13 cellular contexts compared by ENCODE assay signal in the genomic region with DNA sequence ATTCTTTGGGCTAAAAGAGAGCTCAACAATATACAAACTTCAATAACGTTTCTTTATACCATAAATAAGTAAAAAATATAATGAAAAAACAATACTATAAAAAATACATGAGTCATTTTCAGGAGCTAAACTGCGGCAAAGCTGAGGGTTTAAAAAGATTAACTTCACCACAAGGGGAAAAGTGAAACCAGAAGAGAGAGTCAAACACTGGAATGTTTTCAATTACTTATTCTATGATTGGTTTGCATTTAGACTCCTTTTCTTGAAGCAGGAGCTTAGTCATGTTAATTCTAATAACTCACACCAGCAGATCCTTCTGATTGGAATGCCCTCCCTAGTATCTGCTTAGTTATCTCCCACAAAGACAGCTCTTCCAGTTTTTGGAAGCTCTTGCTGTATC.
DNase-seq lines count a peak whose midpoint lies in the region; ATAC-seq and TF ChIP-seq lines count a peak whose summit lies in the region.
"Had no signal": no experiment of that assay in that cellular context is flagged by ENCODE, and none has a peak within 500 bp of the region (broad histone marks: within the 10 kb centered on the region; RNA-seq: fewer than 3 reads in every experiment).

No MANE protein-coding gene starts in this region.

- H3K4me3 Mint-ChIP-seq in activated CD8-positive, alpha-beta T cell treated with anti-CD3 and anti-CD28 coated beads, Interleukin-2, amount 10 ng/mL, durations not matched to agents 7 days and 5 days, result no peak overlapping the region
- no peak overlapping the region for H3K4me3 Mint-ChIP-seq in activated CD8-positive, alpha-beta T cell treated with anti-CD3 and anti-CD28 coated beads for 36 hours
- H3K4me3 Mint-ChIP-seq: activated CD4-positive, alpha-beta memory T cell treated with anti-CD3 and anti-CD28 coated beads for 36 hours had no signal

- H3K9ac ChIP-seq in HCT116 (ENCODE audit: low read length), result peak overlapping the region; percentile 45

- peaks cover 4% of the 10 kb centered on the region for H3K4me1 Mint-ChIP-seq in activated CD8-positive, alpha-beta T cell treated with anti-CD3 and anti-CD28 coated beads, Interleukin-2, amount 10 ng/mL, durations not matched to agents 7 days and 5 days (ENCODE audit: low read depth)
- H3K4me1 Mint-ChIP-seq in activated CD8-positive, alpha-beta T cell treated with anti-CD3 and anti-CD28 coated beads for 36 hours (ENCODE audit: low read depth), result peaks cover 4% of the 10 kb centered on the region

- POLR2A ChIA-PET in HCT116 (lab: Charles Lee), result interaction anchor here (0.8 to 1.6 kb wide), 4 partner anchors 9 to 16 kb away, joined by 3 to 5 read pairs (median 4); no protein-coding TSS in a partner anchor
- POLR2A ChIA-PET in activated CD8-positive, alpha-beta T cell treated with anti-CD3 and anti-CD28 coated beads, Interleukin-2, amount 10 ng/mL, durations not matched to agents 7 days and 5 days (lab: Charles Lee), result no interaction called here
- POLR2A ChIA-PET in activated CD8-positive, alpha-beta T cell treated with anti-CD3 and anti-CD28 coated beads for 36 hours (lab: Charles Lee), result no interaction called here

- H3K4me1 ChIP-seq in HCT116 (ENCODE audit: control insufficient read depth in 1 of 2, insufficient read depth in 2 of 2, low read length in 2 of 2) (peaks cover 30 to 77% of the 10 kb centered on the region in 2 experiments), foreskin keratinocyte (no peaks in the 10 kb centered on the region)
- H3K4me1 ChIP-seq: BE2C had no signal

- no peaks in the 10 kb centered on the region for H3K36me3 Mint-ChIP-seq in activated CD8-positive, alpha-beta T cell treated with anti-CD3 and anti-CD28 coated beads, Interleukin-2, amount 10 ng/mL, durations not matched to agents 7 days and 5 days (ENCODE audit: low read depth)
- H3K36me3 Mint-ChIP-seq in activated CD8-positive, alpha-beta T cell treated with anti-CD3 and anti-CD28 coated beads for 36 hours (ENCODE audit: low read depth), result no peaks in the 10 kb centered on the region
- H3K36me3 Mint-ChIP-seq: activated CD4-positive, alpha-beta memory T cell treated with anti-CD3 and anti-CD28 coated beads for 36 hours had no signal

- no peaks in the 10 kb centered on the region for H3K9me3 ChIP-seq in HCT116 (ENCODE audit: control insufficient read depth in 1 of 2, insufficient read depth in 1 of 2, low read depth in 1 of 2, low read length in 2 of 2)
- H3K9me3 ChIP-seq: BE2C had no signal

- H3K27me3 Mint-ChIP-seq in activated CD8-positive, alpha-beta T cell treated with anti-CD3 and anti-CD28 coated beads, Interleukin-2, amount 10 ng/mL, durations not matched to agents 7 days and 5 days (ENCODE audit: low read depth), result peaks cover 7% of the 10 kb centered on the region
- peaks cover 3% of the 10 kb centered on the region for H3K27me3 Mint-ChIP-seq in activated CD8-positive, alpha-beta T cell treated with anti-CD3 and anti-CD28 coated beads for 36 hours

- no peak overlapping the region for H3K27ac Mint-ChIP-seq in activated CD8-positive, alpha-beta T cell treated with anti-CD3 and anti-CD28 coated beads, Interleukin-2, amount 10 ng/mL, durations not matched to agents 7 days and 5 days
- no peak overlapping the region for H3K27ac Mint-ChIP-seq in activated CD8-positive, alpha-beta T cell treated with anti-CD3 and anti-CD28 coated beads for 36 hours
- H3K27ac Mint-ChIP-seq: activated CD4-positive, alpha-beta memory T cell treated with anti-CD3 and anti-CD28 coated beads for 36 hours had no signal

- TF ChIP-seq POLR2A in HCT116 (IDR thresholded peaks at IDR 0.05; ENCODE audit: borderline replicate concordance, extremely low read depth, insufficient read depth, insufficient read length), result no peak

- H3K9me2 ChIP-seq in HCT116 (ENCODE audit: insufficient read depth), result no peaks in the 10 kb centered on the region

- BruUV-seq in HCT116 (replicated peaks; lab: Mats Ljungman, UMichigan), result no TSS peak

- intact Hi-C loops in HCT116 (cut with micrococcal nuclease), result loop anchor here (5.0 kb wide), 1 partner anchor 105 kb away; no protein-coding TSS in a partner anchor
- intact Hi-C loops in activated CD8-positive, alpha-beta T cell treated with anti-CD3 and anti-CD28 coated beads for 36 hours (cut with micrococcal nuclease), result no loop called here

- no peaks in the 10 kb centered on the region for H4K20me1 ChIP-seq in HCT116 (ENCODE audit: insufficient read depth)

- peak overlapping the region; percentile 90 for H3K27ac ChIP-seq in HCT116 (ENCODE audit: low read depth, low read length)
- H3K27ac ChIP-seq in foreskin keratinocyte, result no peak overlapping the region

- TF ChIP-seq CTCF in HCT116 (IDR thresholded peaks at IDR 0.05 in 2 of 3, conservative IDR thresholded peaks at IDR 0.05 in 1 of 3; ENCODE audit: borderline replicate concordance in 1 of 3, insufficient read depth in 1 of 3, low read depth in 2 of 3, low read length in 2 of 3) (0 out of 6 replicates have a peak, but pooled peaks of 1 of the 3 experiments have one; percentile 14), foreskin keratinocyte (conservative IDR thresholded peaks at IDR 0.05) (peak; percentile 33)
- no peak for TF ChIP-seq CTCF in activated CD8-positive, alpha-beta T cell treated with anti-CD3 and anti-CD28 coated beads for 36 hours (IDR thresholded peaks at IDR 0.05)

- no peak overlapping the region for H2AFZ ChIP-seq in HCT116 (ENCODE audit: low read depth, low read length, poor library complexity, severe bottlenecking)

- peaks cover 5% of the 10 kb centered on the region for H3K9me3 Mint-ChIP-seq in activated CD8-positive, alpha-beta T cell treated with anti-CD3 and anti-CD28 coated beads, Interleukin-2, amount 10 ng/mL, durations not matched to agents 7 days and 5 days (ENCODE audit: insufficient read depth)
- H3K9me3 Mint-ChIP-seq in activated CD8-positive, alpha-beta T cell treated with anti-CD3 and anti-CD28 coated beads for 36 hours, result no peaks in the 10 kb centered on the region
- H3K9me3 Mint-ChIP-seq: activated CD4-positive, alpha-beta memory T cell treated with anti-CD3 and anti-CD28 coated beads for 36 hours had no signal

- peak overlapping the region; percentile 62 for H3K4me2 ChIP-seq in HCT116 (ENCODE audit: low read length)

- CTCF ChIA-PET in HCT116 (lab: Charles Lee), result interaction anchor here (1.1 to 1.5 kb wide), 2 partner anchors 12 to 134 kb away, joined by 3 read pairs; no protein-coding TSS in a partner anchor
- CTCF ChIA-PET in activated CD8-positive, alpha-beta T cell treated with anti-CD3 and anti-CD28 coated beads, Interleukin-2, amount 10 ng/mL, durations not matched to agents 7 days and 5 days (lab: Charles Lee), result interaction anchor here (1.9 kb wide), 1 partner anchor 9 kb away, joined by 5 read pairs; no protein-coding TSS in a partner anchor
- CTCF ChIA-PET in activated CD8-positive, alpha-beta T cell treated with anti-CD3 and anti-CD28 coated beads for 36 hours (lab: Charles Lee), result interaction anchor here (1.0 kb wide), 1 partner anchor 34 kb away, joined by 3 read pairs; no protein-coding TSS in a partner anchor

- DNase-seq in A172 (ENCODE audit: low spot score) (peak; percentile 78), HCT116 (ENCODE audit: low read depth, low spot score) (no peak), amniotic epithelial cell (ENCODE audit: low read depth) (peak; percentile 92), foreskin keratinocyte (peak; percentile 48 to 65), NAMALWA (ENCODE audit: low spot score) (no peak), GF-D8 (lab: John Stamatoyannopoulos, UW) (no peak)
- DNase-seq in activated CD8-positive, alpha-beta T cell treated with anti-CD3 and anti-CD28 coated beads, Interleukin-2, amount 10 ng/mL, durations not matched to agents 7 days and 5 days, result no peak
- DNase-seq in activated CD8-positive, alpha-beta T cell treated with anti-CD3 and anti-CD28 coated beads for 36 hours, result no peak
- DNase-seq: activated CD4-positive, alpha-beta memory T cell treated with anti-CD3 and anti-CD28 coated beads for 36 hours; BE2C; midbrain; NCI-H2107; Right ventricle myocardium superior had no signal

- peak overlapping the region in 1 of 2 experiments; percentile 3; a peak in 1 of 4 replicates for H3K4me3 ChIP-seq in HCT116 (replicated peaks in 1 of 2; ENCODE audit: low read depth in 1 of 2, low read length in 2 of 2)

- peaks cover 0 to 16% of the 10 kb centered on the region in 2 experiments; a peak in 1 of 4 replicates for H3K36me3 ChIP-seq in HCT116 (ENCODE audit: control insufficient read depth in 1 of 2, insufficient read depth in 2 of 2, low read length in 2 of 2)
- H3K36me3 ChIP-seq: BE2C had no signal

- H3K79me2 ChIP-seq in HCT116 (ENCODE audit: insufficient read depth, low read length), result peaks cover 56% of the 10 kb centered on the region

- ATAC-seq in HCT116 (peak; percentile 60), foreskin keratinocyte (peak; percentile 87)
- ATAC-seq in activated CD8-positive, alpha-beta T cell treated with anti-CD3 and anti-CD28 coated beads, Interleukin-2, amount 10 ng/mL, durations not matched to agents 7 days and 5 days, result no peak
- ATAC-seq in activated CD8-positive, alpha-beta T cell treated with anti-CD3 and anti-CD28 coated beads for 36 hours, result no peak

- TF ChIP-seq RAD21 in HCT116 (IDR thresholded peaks at IDR 0.05; ENCODE audit: low read depth), result no peak

- H3K27me3 ChIP-seq in HCT116 (ENCODE audit: insufficient read depth, low read length) (no peaks in the 10 kb centered on the region), foreskin keratinocyte (no peaks in the 10 kb centered on the region)
- H3K27me3 ChIP-seq: BE2C had no signal

- RAD21 ChIA-PET in HCT116 (lab: Charles Lee; ENCODE audit: low non-redundant PET in 1 of 2, low total read pairs in 2 of 2, uncharacterized antibody in 2 of 2, unreplicated experiment in 2 of 2), result no interaction called here

TF ChIP-seq in HCT116, 20 proteins besides CTCF, POLR2A, EP300 and RAD21 (continues in another document):
- TF ChIP-seq SP1 (IDR thresholded peaks at IDR 0.05; ENCODE audit: low read depth) (peak; percentile 41; the same call in 1 of the 2 replicates), JUND (IDR thresholded peaks at IDR 0.05) (peak; percentile 18; the same call in 1 of the 2 replicates), ZBTB33 (IDR thresholded peaks at IDR 0.05; ENCODE audit: extremely low read depth, insufficient replicate concordance, low read length) (no peak)

Comparison
In these comparisons a context has a peak if more than half of its experiments do, and no peak if none do; other contexts are left out.
1. DNase-seq: peak in A172 (single experiment), amniotic epithelial cell (single experiment) and foreskin keratinocyte (2 of 2); none in HCT116 (single experiment), activated CD8-positive, alpha-beta T cell treated with anti-CD3 and anti-CD28 coated beads, Interleukin-2, amount 10 ng/mL, durations not matched to agents 7 days and 5 days (single experiment), activated CD8-positive, alpha-beta T cell treated with anti-CD3 and anti-CD28 coated beads for 36 hours (single experiment), NAMALWA (single experiment) and GF-D8 (single experiment).
2. ATAC-seq: peak in HCT116 (single experiment) and foreskin keratinocyte (single experiment); none in activated CD8-positive, alpha-beta T cell treated with anti-CD3 and anti-CD28 coated beads, Interleukin-2, amount 10 ng/mL, durations not matched to agents 7 days and 5 days (single experiment) and activated CD8-positive, alpha-beta T cell treated with anti-CD3 and anti-CD28 coated beads for 36 hours (single experiment).